Comparison of ENCODE assay signal across 39 cellular contexts in genomic region chr20:18788021-18788420, GRCh38. TPM values are rescaled to one million over a fixed set of nuclear protein-coding genes. Genes with fewer than 3 reads are reported as not detected.
"Had no signal": no experiment of that assay in that cellular context is flagged by ENCODE, and none has a peak within 500 bp of the region (broad histone marks: within the 10 kb centered on the region; RNA-seq: fewer than 3 reads in every experiment).

No MANE protein-coding gene starts in this region.

- H3K27ac ChIP-seq: KMS-11 had no signal

- H3K27me3 ChIP-seq: MG63 had no signal

- H3K9me3 ChIP-seq: MG63 had no signal

- H3K36me3 ChIP-seq: MG63 had no signal

- H3K4me3 ChIP-seq: MG63 had no signal

- DNase-seq: Karpas-422, Kasumi-1, KG1, MG63, MM.1S, MV-4-11, NCI-H1048, NCI-H1092, NCI-H1092 treated with DMSO at 0.1 percent for 48 hours, NCI-H1105, NCI-H1105 treated with DMSO at 0.1 percent for 48 hours, NCI-H1417, NCI-H1417 treated with DMSO at 0.1 percent for 48 hours, NCI-H1436, NCI-H1436 treated with DMSO at 0.1 percent for 48 hours, NCI-H146, NCI-H1694, NCI-H1694 treated with DMSO at 0.1 percent for 48 hours, NCI-H187, NCI-H187 treated with DMSO at 0.1 percent for 48 hours, NCI-H1930, NCI-H2029, NCI-H2029 treated with DMSO at 0.1 percent for 48 hours, NCI-H2081, NCI-H2081 treated with DMSO at 0.1 percent for 48 hours, NCI-H2107, NCI-H2171, NCI-H2171 treated with DMSO at 0.1 percent for 48 hours, NCI-H2227 treated with DMSO at 0.1 percent for 48 hours, NCI-H226, NCI-H345, NCI-H446, NCI-H446 treated with DMSO at 0.1 percent for 48 hours, NCI-H510A had no signal

RNA-seq across cellular contexts. Expression of gene SCP2D1, which starts 25.6 kb away (rescaled TPM):
- total RNA-seq: LHCN-M2, M059J, MCF 10A, NCI-H460 had no signal
